In the genomic region with DNA sequence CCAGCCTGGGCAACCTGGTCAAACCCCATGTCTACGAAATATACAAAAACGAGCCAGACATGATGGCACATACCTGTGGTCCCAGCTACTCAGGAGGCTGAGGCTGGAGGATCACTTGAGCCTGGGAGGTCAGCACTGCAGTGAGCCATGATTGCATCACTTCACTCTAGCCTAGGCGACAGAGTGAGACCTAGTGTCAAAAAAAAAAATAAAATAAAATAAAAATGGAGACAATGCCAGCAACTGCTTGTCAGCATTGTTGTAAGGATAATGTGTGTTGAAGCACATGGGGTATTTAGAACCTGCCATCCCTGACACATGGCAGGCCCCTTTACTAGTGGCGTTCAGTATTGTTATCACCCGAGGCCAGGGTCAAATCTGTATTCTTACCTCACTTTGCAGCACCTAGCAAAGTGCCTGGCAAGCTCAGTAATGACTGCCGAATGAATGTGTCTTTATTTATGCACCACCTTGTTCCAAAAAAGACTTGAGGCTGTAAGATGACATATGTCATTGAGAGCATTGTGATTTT, we compare ENCODE assay signal across 1 cellular context.
TF ChIP-seq lines count a peak whose summit lies in the region.

No MANE protein-coding gene starts in this region.

TF ChIP-seq in IMR-90, 13 proteins besides CTCF, POLR2A, EP300 and RAD21:
- TF ChIP-seq SMC3 (IDR thresholded peaks at IDR 0.05; ENCODE audit: low read depth, low read length) (no peak), CEBPB (IDR thresholded peaks at IDR 0.05; ENCODE audit: low read depth, low read length) (0 out of 2 replicates have a peak, but pooled peaks have one; percentile 8)
